In the genomic region with DNA sequence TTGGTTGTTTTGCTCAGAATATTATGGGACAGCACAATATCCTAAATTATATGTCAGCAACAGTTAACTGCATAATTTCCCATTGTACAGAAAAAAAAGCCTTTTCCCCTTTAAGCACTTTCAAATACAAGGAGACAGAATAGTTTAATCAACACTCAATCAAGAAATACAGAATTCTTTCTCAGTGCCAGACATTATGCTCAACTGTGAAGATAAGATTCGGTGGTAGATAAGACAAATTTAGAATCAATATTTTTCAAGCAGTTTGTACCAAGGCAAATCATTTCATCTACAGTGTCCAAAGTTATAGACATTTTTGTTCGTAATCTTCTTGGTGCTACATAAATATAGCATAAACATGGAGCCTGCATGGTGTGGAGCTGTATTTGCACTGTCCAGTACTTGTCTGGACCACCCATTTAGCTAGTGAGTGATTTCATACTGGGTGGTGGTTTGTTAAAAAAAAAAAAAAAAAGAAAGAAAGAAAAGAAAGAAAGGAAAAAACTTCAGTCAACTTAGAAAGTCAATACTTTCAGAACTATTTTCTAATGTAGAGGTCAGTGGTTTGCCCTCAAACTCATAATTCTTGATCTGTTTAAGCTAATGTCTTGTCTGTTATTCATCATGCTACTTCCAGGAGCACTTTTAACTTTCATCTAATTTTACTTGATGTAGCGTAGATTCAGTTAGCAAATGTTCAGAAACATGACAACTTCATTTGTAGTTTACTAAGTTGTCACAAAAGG, we compare ENCODE assay signal across 15 cellular contexts.
A peak's percentile ranks its signal among the peaks of the same experiment; 100 is the strongest.
DNase-seq lines count a peak whose midpoint lies in the region; ATAC-seq and TF ChIP-seq lines count a peak whose summit lies in the region.
"Had no signal": no experiment of that assay in that cellular context is flagged by ENCODE, and none has a peak within 500 bp of the region (broad histone marks: within the 10 kb centered on the region; RNA-seq: fewer than 3 reads in every experiment).

No MANE protein-coding gene starts in this region.

- H3K9me3 ChIP-seq in SK-N-MC (ENCODE audit: low read depth, low read length) (peaks cover 3% of the 10 kb centered on the region; the same call in 1 of the 2 replicates), hepatocyte (ENCODE audit: low read depth) (no peaks in the 10 kb centered on the region), smooth muscle cell (replicated peaks; ENCODE audit: low read depth) (no peaks in the 10 kb centered on the region)
- H3K9me3 ChIP-seq: A549, BLaER1, Caco-2, HAP-1 had no signal

- no peaks in the 10 kb centered on the region for H3K27me3 ChIP-seq in hepatocyte
- no peaks in the 10 kb centered on the region for H3K27me3 ChIP-seq in smooth muscle cell (ENCODE audit: low read depth)
- H3K27me3 ChIP-seq: BLaER1 had no signal

- H3K27ac ChIP-seq in SK-N-MC (peak overlapping the region; percentile 56), hepatocyte (no peak overlapping the region), smooth muscle cell (ENCODE audit: low read depth) (no peak overlapping the region)
- H3K27ac ChIP-seq: A549, BLaER1 had no signal

- peak overlapping the region; percentile 43 for H3K9ac ChIP-seq in SK-N-MC (ENCODE audit: insufficient read length)
- H3K9ac ChIP-seq in smooth muscle cell (ENCODE audit: low read depth): no peak overlapping the region
- H3K9ac ChIP-seq: BLaER1 had no signal

- H3K4me2 ChIP-seq in hepatocyte: peak overlapping the region; percentile 47
- H3K4me2 ChIP-seq in smooth muscle cell: no peak overlapping the region
- H3K4me2 ChIP-seq: A549, BLaER1 had no signal

- H3K4me3 ChIP-seq in SK-N-MC: peak overlapping the region; percentile 31; the same call in 1 of the 2 replicates
- no peak overlapping the region for H3K4me3 ChIP-seq in astrocyte of the spinal cord (ENCODE audit: low read depth, low read length)
- H3K4me3 ChIP-seq in hepatocyte: no peak overlapping the region
- no peak overlapping the region for H3K4me3 ChIP-seq in smooth muscle cell
- H3K4me3 ChIP-seq: A549, BLaER1, HAP-1 had no signal

- H3K4me1 ChIP-seq in hepatocyte (ENCODE audit: insufficient read depth) (peaks cover 5% of the 10 kb centered on the region), smooth muscle cell (ENCODE audit: low read depth) (no peaks in the 10 kb centered on the region)
- H3K4me1 ChIP-seq: BLaER1, HAP-1 had no signal

- no peaks in the 10 kb centered on the region for H3K9me2 ChIP-seq in hepatocyte (replicated peaks; ENCODE audit: insufficient read depth)

- H3F3A ChIP-seq in smooth muscle cell (ENCODE audit: low read depth): no peaks in the 10 kb centered on the region

- H2AFZ ChIP-seq in hepatocyte (no peak overlapping the region), smooth muscle cell (ENCODE audit: low read depth) (peak overlapping the region; percentile 20)

- H3K36me3 ChIP-seq in SK-N-MC (ENCODE audit: insufficient read depth, low read length): no peaks in the 10 kb centered on the region
- no peaks in the 10 kb centered on the region for H3K36me3 ChIP-seq in hepatocyte (replicated peaks; ENCODE audit: insufficient read depth, low read depth)
- H3K36me3 ChIP-seq in smooth muscle cell (ENCODE audit: low read depth): no peaks in the 10 kb centered on the region
- H3K36me3 ChIP-seq: BLaER1, HAP-1 had no signal

- ATAC-seq in GM21447 (IDR thresholded peaks at IDR 0.05; ENCODE audit: unreplicated experiment) (no peak), GM21526 (IDR thresholded peaks at IDR 0.05; ENCODE audit: low FRiP score, unreplicated experiment) (no peak)
- ATAC-seq: A549 had no signal

- 62% methylated on average over 3 of the region's 3 CpGs for WGBS in hepatocyte (ENCODE audit: low lambda C conversion rate, missing lambda C conversion rate)
- WGBS in smooth muscle cell (ENCODE audit: low lambda C conversion rate): 70% methylated on average over 3 of the region's 3 CpGs

- in situ Hi-C loops in astrocyte of the spinal cord (cut with HindIII; ENCODE audit: low sequenced_read_pairs): no loop called here

- H4K20me1 ChIP-seq in hepatocyte (ENCODE audit: insufficient read depth, poor library complexity, severe bottlenecking) (no peaks in the 10 kb centered on the region), smooth muscle cell (ENCODE audit: low read depth) (no peaks in the 10 kb centered on the region)
- H4K20me1 ChIP-seq: BLaER1 had no signal

- DNase-seq in SK-N-MC (ENCODE audit: low read depth, low spot score): no peak
- peak; percentile 16 for DNase-seq in astrocyte of the spinal cord (ENCODE audit: low read depth, low spot score)
- DNase-seq in hepatocyte (ENCODE audit: low spot score): no peak
- no peak for DNase-seq in smooth muscle cell (lab: John Stamatoyannopoulos, UW; ENCODE audit: unreplicated experiment)
- no peak for DNase-seq in NCI-H128 (lab: John Stamatoyannopoulos, UW; ENCODE audit: unreplicated experiment)
- DNase-seq in activated CD8-positive, alpha-beta memory T cell treated with anti-CD3 and anti-CD28 coated beads for 24 hours: no peak
- DNase-seq: Caco-2; CD8-positive, alpha-beta memory T cell; DND-41; GDM1 had no signal

- no peak for TF ChIP-seq CTCF in astrocyte of the spinal cord (IDR thresholded peaks at IDR 0.05; ENCODE audit: low read depth, low read length)
- no peak for TF ChIP-seq CTCF in hepatocyte (IDR thresholded peaks at IDR 0.05; ENCODE audit: poor library complexity)
- no peak for TF ChIP-seq CTCF in smooth muscle cell (IDR thresholded peaks at IDR 0.05; ENCODE audit: borderline replicate concordance, insufficient read depth, poor library complexity, severe bottlenecking)

- no peaks in the 10 kb centered on the region for H3K79me2 ChIP-seq in hepatocyte
- no peaks in the 10 kb centered on the region for H3K79me2 ChIP-seq in smooth muscle cell (ENCODE audit: low read depth)
